ENCODE assay signal across 2 cellular contexts in the genomic region with DNA sequence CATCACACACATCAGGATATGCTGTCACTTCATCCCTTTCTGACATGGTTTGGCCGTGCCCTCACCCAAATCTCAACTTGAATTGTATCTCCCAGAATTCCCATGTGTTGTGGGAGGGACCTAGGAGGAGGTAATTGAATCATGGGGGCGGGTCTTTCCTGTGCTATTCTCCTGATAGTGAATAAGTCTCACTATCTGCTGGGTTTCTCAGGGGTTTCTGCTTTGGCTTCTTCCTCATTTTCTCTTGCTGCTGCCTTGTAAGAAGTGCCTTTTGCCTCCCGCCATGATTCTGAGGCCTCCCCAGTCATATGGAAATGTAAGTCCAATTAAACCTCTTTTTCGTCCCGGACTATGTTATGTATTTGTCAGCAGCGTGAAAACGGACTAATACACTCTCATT.
TF ChIP-seq lines count a peak whose summit lies in the region.

No MANE protein-coding gene starts in this region.

TF ChIP-seq in HEK293, 187 proteins besides CTCF, POLR2A, EP300 and RAD21:
- TF ChIP-seq, protein P1, sequence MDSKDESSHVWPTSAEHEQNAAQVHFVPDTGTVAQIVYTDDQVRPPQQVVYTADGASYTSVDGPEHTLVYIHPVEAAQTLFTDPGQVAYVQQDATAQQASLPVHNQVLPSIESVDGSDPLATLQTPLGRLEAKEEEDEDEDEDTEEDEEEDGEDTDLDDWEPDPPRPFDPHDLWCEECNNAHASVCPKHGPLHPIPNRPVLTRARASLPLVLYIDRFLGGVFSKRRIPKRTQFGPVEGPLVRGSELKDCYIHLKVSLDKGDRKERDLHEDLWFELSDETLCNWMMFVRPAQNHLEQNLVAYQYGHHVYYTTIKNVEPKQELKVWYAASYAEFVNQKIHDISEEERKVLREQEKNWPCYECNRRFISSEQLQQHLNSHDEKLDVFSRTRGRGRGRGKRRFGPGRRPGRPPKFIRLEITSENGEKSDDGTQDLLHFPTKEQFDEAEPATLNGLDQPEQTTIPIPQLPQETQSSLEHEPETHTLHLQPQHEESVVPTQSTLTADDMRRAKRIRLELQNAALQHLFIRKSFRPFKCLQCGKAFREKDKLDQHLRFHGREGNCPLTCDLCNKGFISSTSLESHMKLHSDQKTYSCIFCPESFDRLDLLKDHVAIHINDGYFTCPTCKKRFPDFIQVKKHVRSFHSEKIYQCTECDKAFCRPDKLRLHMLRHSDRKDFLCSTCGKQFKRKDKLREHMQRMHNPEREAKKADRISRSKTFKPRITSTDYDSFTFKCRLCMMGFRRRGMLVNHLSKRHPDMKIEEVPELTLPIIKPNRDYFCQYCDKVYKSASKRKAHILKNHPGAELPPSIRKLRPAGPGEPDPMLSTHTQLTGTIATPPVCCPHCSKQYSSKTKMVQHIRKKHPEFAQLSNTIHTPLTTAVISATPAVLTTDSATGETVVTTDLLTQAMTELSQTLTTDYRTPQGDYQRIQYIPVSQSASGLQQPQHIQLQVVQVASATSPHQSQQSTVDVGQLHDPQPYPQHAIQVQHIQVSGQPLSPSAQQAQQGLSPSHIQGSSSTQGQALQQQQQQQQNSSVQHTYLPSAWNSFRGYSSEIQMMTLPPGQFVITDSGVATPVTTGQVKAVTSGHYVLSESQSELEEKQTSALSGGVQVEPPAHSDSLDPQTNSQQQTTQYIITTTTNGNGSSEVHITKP (tag by site-specific recombination; IDR thresholded peaks at IDR 0.05), result peak; percentile 44
- TF ChIP-seq SP2 (tag by site-specific recombination; IDR thresholded peaks at IDR 0.05) (0 out of 2 replicates have a peak, but pooled peaks have one; percentile 5), ZNF600 (tag by site-specific recombination; IDR thresholded peaks at IDR 0.05) (0 out of 2 replicates have a peak, but pooled peaks have one; percentile 18)

TF ChIP-seq in K562, 482 proteins besides CTCF, POLR2A, EP300 and RAD21:
- TF ChIP-seq ZNF766 (CRISPR knock-in tag; conservative IDR thresholded peaks at IDR 0.05), result peak; percentile 98
- TF ChIP-seq ZFP36 (IDR thresholded peaks at IDR 0.05; ENCODE audit: low read depth, low read length, partially characterized antibody), result peak; percentile 39
